ENCODE assay signal across 19 cellular contexts in genomic region chr16:79535130-79535529, GRCh38.
A peak's percentile ranks its signal among the peaks of the same experiment; 100 is the strongest.
DNase-seq lines count a peak whose midpoint lies in the region; ATAC-seq and TF ChIP-seq lines count a peak whose summit lies in the region.
"Had no signal": no experiment of that assay in that cellular context is flagged by ENCODE, and none has a peak within 500 bp of the region (broad histone marks: within the 10 kb centered on the region; RNA-seq: fewer than 3 reads in every experiment).

No MANE protein-coding gene starts in this region.

- no peak for ATAC-seq in psoas muscle

- H3F3A ChIP-seq in GM23248 (ENCODE audit: insufficient read depth): no peaks in the 10 kb centered on the region

- intact Hi-C loops in psoas muscle (cut with DNase I): loop anchor here in 1 of 2 donors (5.0 kb wide), 1 partner anchor 173 kb away; no protein-coding TSS in a partner anchor

- DNase-seq in CD1c-positive myeloid dendritic cell (ENCODE audit: extremely low spot score): peak; percentile 68
- peak; percentile 22 to 63 for DNase-seq in NOMO-1 (lab: John Stamatoyannopoulos, UW; ENCODE audit: unreplicated experiment in 2 of 2)
- peak; percentile 35 for DNase-seq in globus pallidus (ENCODE audit: low spot score)
- no peak for DNase-seq in psoas muscle
- no peak for DNase-seq in NCI-H1092 treated with DMSO at 0.1 percent for 48 hours (lab: John Stamatoyannopoulos, UW)
- no peak for DNase-seq in NCI-H748 (lab: John Stamatoyannopoulos, UW; ENCODE audit: unreplicated experiment)
- no peak for DNase-seq in GM23248
- DNase-seq: ACHN; AML-193; CD4-positive, alpha-beta T cell; DMS79; HCEC 1CT; NCI-H1048; NCI-H146; NCI-H2081; NCI-H510A; NCI-H82; SIG-M5 had no signal

- H3K4me1 ChIP-seq in psoas muscle (peaks cover 36% of the 10 kb centered on the region), GM23248 (ENCODE audit: insufficient read depth) (no peaks in the 10 kb centered on the region)

- TF ChIP-seq CTCF in psoas muscle (IDR thresholded peaks at IDR 0.05): no peak

- no peak overlapping the region for H2AFZ ChIP-seq in GM23248

- H3K4me2 ChIP-seq in GM23248 (ENCODE audit: unreplicated experiment): no peak overlapping the region

- no peak overlapping the region for H3K4me3 ChIP-seq in psoas muscle
- no peak overlapping the region for H3K4me3 ChIP-seq in GM23248

- H3K9me2 ChIP-seq in GM23248 (ENCODE audit: insufficient read depth): no peaks in the 10 kb centered on the region

- H4K20me1 ChIP-seq in GM23248 (ENCODE audit: insufficient read depth): no peaks in the 10 kb centered on the region

- H3K9me3 ChIP-seq in psoas muscle (no peaks in the 10 kb centered on the region), GM23248 (ENCODE audit: low read depth) (no peaks in the 10 kb centered on the region)

- H3K36me3 ChIP-seq in psoas muscle (ENCODE audit: insufficient read depth in 1 of 2, low read depth in 1 of 2): no peaks in the 10 kb centered on the region
- H3K36me3 ChIP-seq in GM23248 (ENCODE audit: low read depth): no peaks in the 10 kb centered on the region

- H3K27ac ChIP-seq in psoas muscle (peak overlapping the region; percentile 89), GM23248 (no peak overlapping the region)
- H3K27ac ChIP-seq: HL-60 had no signal

- 53 to 76% (median 54%) methylated on average over 5 of the region's 5 CpGs for WGBS in psoas muscle, 3 donors
- 37 to 41% methylated on average over 5 of the region's 5 CpGs for WGBS in GM23248 (ENCODE audit: low coverage in 1 of 2, low lambda C conversion rate in 2 of 2, missing lambda C conversion rate in 2 of 2), 2 experiments

- no peak overlapping the region for H3K9ac ChIP-seq in GM23248

- no peaks in the 10 kb centered on the region for H3K27me3 ChIP-seq in psoas muscle (ENCODE audit: insufficient read depth in 3 of 3, low read length in 2 of 3)
- no peaks in the 10 kb centered on the region for H3K27me3 ChIP-seq in GM23248 (replicated peaks; ENCODE audit: insufficient read depth)

- no peaks in the 10 kb centered on the region for H3K79me2 ChIP-seq in GM23248 (ENCODE audit: insufficient read depth)

- in situ Hi-C loops in GM23248 (cut with MboI): no loop called here

Comparison
In these comparisons a context has a peak if more than half of its experiments do, and no peak if none do; other contexts are left out.
1. DNase-seq: peak in CD1c-positive myeloid dendritic cell (single experiment), NOMO-1 (2 of 2) and globus pallidus (single experiment); none in psoas muscle (0 of 2), NCI-H1092 treated with DMSO at 0.1 percent for 48 hours (single experiment), NCI-H748 (single experiment) and GM23248 (single experiment).